In genomic region chr5:62090953-62091352, GRCh38 we compare ENCODE assay signal across 23 cellular contexts.
DNase-seq lines count a peak whose midpoint lies in the region; ATAC-seq, FAIRE-seq and TF ChIP-seq lines count a peak whose summit lies in the region.
"Had no signal": no experiment of that assay in that cellular context is flagged by ENCODE, and none has a peak within 500 bp of the region (broad histone marks: within the 10 kb centered on the region; RNA-seq: fewer than 3 reads in every experiment).

No MANE protein-coding gene starts in this region.

- H3K36me3 Mint-ChIP-seq in WTC11, result no peaks in the 10 kb centered on the region
- H3K36me3 Mint-ChIP-seq in activated T-cell treated with anti-CD3 and anti-CD28 coated beads, Interleukin-2, amount 50 U/mL, for 4 hours (ENCODE audit: insufficient read depth), result no peaks in the 10 kb centered on the region
- H3K36me3 Mint-ChIP-seq: CD14-positive monocyte; CD8-positive, alpha-beta T cell had no signal

- FAIRE-seq in A204.1 (lab: Jason Lieb, UNC), result peak; percentile 77
- peak; percentile 83 for FAIRE-seq in frontal cortex (lab: Jason Lieb, UNC)
- peak; percentile 84 for FAIRE-seq in small intestine (lab: Jason Lieb, UNC)
- FAIRE-seq: D721Med, GM12892, GM18507 had no signal

- no peak overlapping the region for H3K4me3 Mint-ChIP-seq in WTC11
- H3K4me3 Mint-ChIP-seq in activated T-cell treated with anti-CD3 and anti-CD28 coated beads, Interleukin-2, amount 50 U/mL, for 4 hours, result no peak overlapping the region
- H3K4me3 Mint-ChIP-seq: CD14-positive monocyte; CD4-positive, alpha-beta T cell; CD8-positive, alpha-beta T cell had no signal

- DNase-seq in WTC11 (ENCODE audit: low spot score), result no peak
- DNase-seq in frontal cortex (ENCODE audit: low spot score in 2 of 2), result no peak
- DNase-seq in small intestine, result no peak
- no peak for DNase-seq in activated T-cell treated with anti-CD3 and anti-CD28 coated beads, Interleukin-2, amount 50 U/mL, for 4 hours
- DNase-seq in CD1c-positive myeloid dendritic cell (ENCODE audit: extremely low spot score), result no peak
- no peak for DNase-seq in nucleus accumbens (lab: John Stamatoyannopoulos, UW)
- DNase-seq: ACHN; BE2C; C1 segment of cervical spinal cord; Caco-2; Calu3; CD4-positive, alpha-beta T cell; CD8-positive, alpha-beta T cell; DMS79 treated with DMSO at 0.1 percent for 48 hours; GDM1 had no signal

- no peak for ATAC-seq in WTC11
- no peak for ATAC-seq in activated T-cell treated with anti-CD3 and anti-CD28 coated beads, Interleukin-2, amount 50 U/mL, for 4 hours
- ATAC-seq: CD8-positive, alpha-beta T cell; GM12878 had no signal

- CTCF ChIA-PET in WTC11 (lab: Charles Lee), result no interaction called here

- no peak overlapping the region for H3K27ac ChIP-seq in small intestine (ENCODE audit: low read depth in 1 of 2, low read length in 1 of 2)
- H3K27ac ChIP-seq: 22Rv1, BLaER1 had no signal

- no peaks in the 10 kb centered on the region for H3K27me3 Mint-ChIP-seq in WTC11 (ENCODE audit: low read depth)
- H3K27me3 Mint-ChIP-seq in activated T-cell treated with anti-CD3 and anti-CD28 coated beads, Interleukin-2, amount 50 U/mL, for 4 hours (ENCODE audit: low read depth), result peaks cover 4% of the 10 kb centered on the region

- H3K4me1 Mint-ChIP-seq in WTC11, result peaks cover 7% of the 10 kb centered on the region
- peaks cover 4% of the 10 kb centered on the region for H3K4me1 Mint-ChIP-seq in activated T-cell treated with anti-CD3 and anti-CD28 coated beads, Interleukin-2, amount 50 U/mL, for 4 hours (ENCODE audit: low read depth)

- no peak overlapping the region for H3K27ac Mint-ChIP-seq in WTC11
- H3K27ac Mint-ChIP-seq: CD14-positive monocyte; CD4-positive, alpha-beta T cell; CD8-positive, alpha-beta T cell had no signal

- no peaks in the 10 kb centered on the region; the same call in 1 of the 2 replicates for H3K9me3 Mint-ChIP-seq in WTC11
- H3K9me3 Mint-ChIP-seq in activated T-cell treated with anti-CD3 and anti-CD28 coated beads, Interleukin-2, amount 50 U/mL, for 4 hours, result no peaks in the 10 kb centered on the region
- H3K9me3 Mint-ChIP-seq: CD4-positive, alpha-beta T cell; CD8-positive, alpha-beta T cell had no signal

- no peaks in the 10 kb centered on the region for H3K4me1 ChIP-seq in small intestine (ENCODE audit: control insufficient read depth in 2 of 2, insufficient read depth in 1 of 2, low read depth in 1 of 2, low read length in 1 of 2)
- H3K4me1 ChIP-seq: Caco-2 had no signal

- H3K27me3 ChIP-seq in small intestine (ENCODE audit: control insufficient read depth in 2 of 2, insufficient read depth in 2 of 2, low read length in 2 of 2), result no peaks in the 10 kb centered on the region
- H3K27me3 ChIP-seq: BLaER1 had no signal

- no peak overlapping the region for H3K4me3 ChIP-seq in small intestine (ENCODE audit: low read depth in 1 of 2, low read length in 2 of 2)
- H3K4me3 ChIP-seq: BLaER1, GM12878 had no signal

- TF ChIP-seq CTCF in WTC11 (IDR thresholded peaks at IDR 0.05), result no peak

- H3K36me3 ChIP-seq in small intestine (ENCODE audit: control insufficient read depth in 2 of 2, insufficient read depth in 2 of 2, low read length in 2 of 2), result no peaks in the 10 kb centered on the region
- H3K36me3 ChIP-seq: BE2C, BLaER1 had no signal

- H3K9me3 ChIP-seq in small intestine (ENCODE audit: control insufficient read depth, low read depth), result no peaks in the 10 kb centered on the region
- H3K9me3 ChIP-seq: BE2C, Caco-2 had no signal

- POLR2A ChIA-PET in WTC11 (lab: Charles Lee), result no interaction called here

TF ChIP-seq in WTC11, 78 proteins besides CTCF, POLR2A, EP300 and RAD21:
- no peak for TF ChIP-seq ATF1 (CRISPR knock-in tag; IDR thresholded peaks at IDR 0.05)
- TF ChIP-seq FOXP4 (CRISPR knock-in tag; IDR thresholded peaks at IDR 0.05), result no peak
- no peak for TF ChIP-seq ELF4 (CRISPR knock-in tag; IDR thresholded peaks at IDR 0.05; ENCODE audit: low read depth)
- peak; percentile 80 for TF ChIP-seq HMGA2 (CRISPR knock-in tag; IDR thresholded peaks at IDR 0.05)
- TF ChIP-seq RORB (CRISPR knock-in tag; IDR thresholded peaks at IDR 0.05), result no peak
- no peak for TF ChIP-seq JAZF1 (CRISPR knock-in tag; IDR thresholded peaks at IDR 0.05)
TF ChIP-seq in WTC11: peak in this region for 1.
